Comparison of ENCODE assay signal across 8 cellular contexts in genomic region chr19:2782357-2782935, GRCh38. TPM values are rescaled to one million over a fixed set of nuclear protein-coding genes. Genes with fewer than 3 reads are reported as not detected.
DNase-seq lines count a peak whose midpoint lies in the region; ATAC-seq, FAIRE-seq and TF ChIP-seq lines count a peak whose summit lies in the region.

No MANE protein-coding gene starts in this region.

- TF ChIP-seq EP300 in A549 (IDR thresholded peaks at IDR 0.05) = no peak
- TF ChIP-seq EP300 in K562 (IDR thresholded peaks at IDR 0.05; ENCODE audit: low read length) = no peak

- peaks cover 13% of the 10 kb centered on the region for H4K20me1 ChIP-seq in K562 (replicated peaks; ENCODE audit: control insufficient read depth, insufficient read depth, low read length)

- TF ChIP-seq RAD21 in A549 (conservative IDR thresholded peaks at IDR 0.05 in 1 of 2, IDR thresholded peaks at IDR 0.05 in 1 of 2) (no peak), K562 (CRISPR knock-in tag; conservative IDR thresholded peaks at IDR 0.05 in 1 of 2, IDR thresholded peaks at IDR 0.05 in 1 of 2) (no peak)

- DNase-seq in A549 (ENCODE audit: low read depth in 1 of 2, low spot score in 1 of 2) (no peak), K562 (ENCODE audit: extremely low read depth in 1 of 4, low spot score in 3 of 4) (peak in 1 of 4 experiments; percentile 18), mesothelial cell of epicardium (ENCODE audit: low spot score in 2 of 2, unreplicated experiment in 2 of 2) (no peak), T-helper 9 cell (no peak)
- no peak for DNase-seq in activated effector memory CD4-positive, alpha-beta T cell treated with anti-CD3 and anti-CD28 coated beads, Interleukin-2, amount 50 U/mL, for 16 hours

- no peaks in the 10 kb centered on the region for H3K9me1 ChIP-seq in K562 (ENCODE audit: control insufficient read depth, insufficient read depth, low read length)

- H3K27ac ChIP-seq in A549 (peak overlapping the region; percentile 98), HUES64 (ENCODE audit: low read depth, low read length) (peak overlapping the region; percentile 49), K562 (ENCODE audit: extremely low read depth, low read depth, low read length) (peak overlapping the region; percentile 93)

- ATAC-seq in A549 (no peak), K562 (no peak), HG03039 (IDR thresholded peaks at IDR 0.05; ENCODE audit: unreplicated experiment) (no peak), GM21528 (IDR thresholded peaks at IDR 0.05; ENCODE audit: low FRiP score, unreplicated experiment) (no peak)

- H3K9ac ChIP-seq in HUES64 (ENCODE audit: low read depth, low read length) (peak overlapping the region; percentile 92), K562 (ENCODE audit: insufficient read depth in 1 of 2, low read depth in 2 of 2, low read length in 2 of 2) (peak overlapping the region; percentile 98 to 99)

- H3K9me3 Mint-ChIP-seq in mesothelial cell of epicardium = no peaks in the 10 kb centered on the region

- H3K4me1 Mint-ChIP-seq in mesothelial cell of epicardium = peaks cover 39% of the 10 kb centered on the region

- intact Hi-C loops in K562 (cut with micrococcal nuclease) = loop anchor here (1.0 kb wide), 1 partner anchor 42 kb away; the partner anchor contains the start of gene SLC39A3

- CTCF ChIA-PET in A549 (lab: Yijun Ruan, JAX) = interaction anchor here (1.1 to 1.2 kb wide), 2 partner anchors 16 to 33 kb away, joined by 3 to 5 read pairs; no protein-coding TSS in a partner anchor
- CTCF ChIA-PET in K562 (lab: Yijun Ruan, JAX; ENCODE audit: low intra/inter-chr PET ratio) = interaction anchor here (0.8 kb wide), 1 partner anchor 306 kb away, joined by 4 read pairs; the partner anchor contains the start of gene GADD45B

- peaks cover 79% of the 10 kb centered on the region for H3K79me2 ChIP-seq in K562 (ENCODE audit: control insufficient read depth, insufficient read depth, low read length)

- H3K4me1 ChIP-seq in A549 = peaks cover 17% of the 10 kb centered on the region; the same call in 2 of the 3 replicates
- 0 out of 2 replicates have a peak, but pooled peaks cover 4% of the 10 kb centered on the region for H3K4me1 ChIP-seq in HUES64 (ENCODE audit: insufficient read depth, low read length)
- H3K4me1 ChIP-seq in K562 (replicated peaks in 1 of 2; ENCODE audit: control insufficient read depth in 2 of 2, insufficient read depth in 2 of 2, low read length in 2 of 2) = peaks cover 13 to 48% of the 10 kb centered on the region in 2 experiments; a peak in 4 of 5 replicates

- in situ Hi-C loops in K562 (cut with MboI) = no loop called here

- peak overlapping the region; percentile 75; the same call in 1 of the 2 replicates for H2AFZ ChIP-seq in K562 (ENCODE audit: low read depth, low read length)

- 0% methylated on average over 9 of the region's 24 CpGs for WGBS in A549 (ENCODE audit: missing lambda C conversion rate)
- WGBS in HUES64 = 5% methylated on average over 24 of the region's 24 CpGs
- under 1% methylated on average over 24 of the region's 24 CpGs for WGBS in K562 (ENCODE audit: insufficient coverage, low coverage, missing lambda C conversion rate)

- H3K36me3 ChIP-seq in HUES64 (ENCODE audit: insufficient read depth, low read length) (peaks cover 13% of the 10 kb centered on the region), K562 (ENCODE audit: control insufficient read depth, insufficient read depth, low read length) (peaks cover 53% of the 10 kb centered on the region; the same call in 2 of the 3 replicates)

- H3K4me3 ChIP-seq in A549 (peak overlapping the region; percentile 100), HUES64 (ENCODE audit: low read length) (peak overlapping the region; percentile 96), K562 (peak overlapping the region; percentile 95)

- BruUV-seq in K562 (replicated peaks; lab: Mats Ljungman, UMichigan) = TSS peak; percentile 57

- H3K9me3 ChIP-seq in A549 = no peaks in the 10 kb centered on the region
- no peaks in the 10 kb centered on the region; the same call in 1 of the 2 replicates for H3K9me3 ChIP-seq in HUES64 (ENCODE audit: insufficient read depth, low read depth, low read length)
- no peaks in the 10 kb centered on the region for H3K9me3 ChIP-seq in K562 (replicated peaks; ENCODE audit: control insufficient read depth, insufficient read depth, low read depth, low read length)

- POLR2A ChIA-PET in A549 (lab: Yijun Ruan, JAX) = interaction anchor here (1.1 kb wide), 2 partner anchors 59 to 168 kb away, joined by 3 read pairs; no protein-coding TSS in a partner anchor
- POLR2A ChIA-PET in K562 (lab: Yijun Ruan, JAX) = interaction anchor here (0.7 to 1.3 kb wide), 3 partner anchors 8 to 60 kb away, joined by 3 to 7 read pairs (median 3); no protein-coding TSS in a partner anchor

- H3K36me3 Mint-ChIP-seq in mesothelial cell of epicardium = peaks cover 6% of the 10 kb centered on the region

- peak overlapping the region; percentile 84 for H3K4me3 Mint-ChIP-seq in mesothelial cell of epicardium

- H3K27me3 ChIP-seq in HUES64 (ENCODE audit: insufficient read depth, low read length) (no peaks in the 10 kb centered on the region), K562 (ENCODE audit: control insufficient read depth in 2 of 2, insufficient read depth in 2 of 2, low read length in 2 of 2) (no peaks in the 10 kb centered on the region)

- no peaks in the 10 kb centered on the region for H3K27me3 Mint-ChIP-seq in mesothelial cell of epicardium (ENCODE audit: low read depth)

- peak overlapping the region; percentile 94 for H3K27ac Mint-ChIP-seq in mesothelial cell of epicardium

- TF ChIP-seq POLR2A in A549 (IDR thresholded peaks at IDR 0.05; ENCODE audit: low read length) (no peak), K562 (conservative IDR thresholded peaks at IDR 0.05) (no peak)

- H3K4me2 ChIP-seq in A549 = peak overlapping the region; percentile 99
- H3K4me2 ChIP-seq in K562 (ENCODE audit: insufficient read depth, low read length) = peak overlapping the region; percentile 95

- no peak for TF ChIP-seq CTCF in A549 (IDR thresholded peaks at IDR 0.05)
- TF ChIP-seq CTCF in K562 (IDR thresholded peaks at IDR 0.05 in 2 of 3, conservative IDR thresholded peaks at IDR 0.05 in 1 of 3; ENCODE audit: insufficient read depth in 2 of 3, low read depth in 1 of 3, low read length in 3 of 3) = no peak
- TF ChIP-seq CTCF in mesothelial cell of epicardium (IDR thresholded peaks at IDR 0.05; ENCODE audit: unreplicated experiment) = no peak

- FAIRE-seq in A549 (lab: Jason Lieb, UNC) = no peak
- peak; percentile 76 for FAIRE-seq in K562 (lab: Jason Lieb, UNC)

RNA-seq across cellular contexts. Expression of gene SGTA, which starts 0.6 kb away (rescaled TPM):
- polyA plus RNA-seq in A549 (2011; rRNA removed) (39.1 and 44.4 TPM in 2 replicates), A549 (2017; fragmentation: RNase III; extraction: RNeasy Plus Mini Kit Qiagen cat#74134 plus additional on column Dnase treatment) (47.6 to 51.6 TPM (median 48.0 TPM) in 3 replicates), K562 (2011; rRNA removed) (44.5 and 67.3 TPM in 2 replicates), K562 (2014; fragmentation: Illumina TruSeq; extraction: Trizol) (72.3 and 101 TPM in 2 replicates), K562 (2014; fragmentation: Nextera tagmentation; extraction: Ambion mirVana) (1 to 10 TPM; 1.4 to 4.8 TPM), K562 (2014; rRNA removed) (87.3 and 89.9 TPM in 2 replicates)
- 103 and 122 TPM in 2 replicates for polyA plus RNA-seq in A549 (2012; cell fraction: cytosol; rRNA removed)
- 120 and 137 TPM in 2 replicates for polyA plus RNA-seq in A549 (2012; cell fraction: nucleus; rRNA removed)
- 20.4 and 23.9 TPM in 2 replicates for polyA minus RNA-seq in A549 (2011; rRNA and poly(A)+ RNA removed)
- 73.8 TPM for polyA plus RNA-seq in HUES64 (2013, experiment 1 of 2)
- polyA plus RNA-seq in HUES64 (2013, experiment 2 of 2) = 69.1 TPM
- total RNA-seq in K562 (2011; cell fraction: chromatin; rRNA removed; ENCODE audit: low replicate concordance) = 53.5 and 114 TPM in 2 replicates
- 73.2 and 78.7 TPM in 2 replicates for total RNA-seq in K562 (2011; cell fraction: nucleolus; rRNA removed)
- 57.0 and 59.8 TPM in 2 replicates for total RNA-seq in K562 (2011; cell fraction: nucleoplasm; rRNA removed)
- total RNA-seq in K562 (2014; rRNA removed) (73.2 and 106 TPM in 2 replicates), K562 (2014; rRNA removed; fragmentation: Illumina TruSeq; extraction: Trizol) (16.2 and 18.1 TPM in 2 replicates), K562 (2015; rRNA removed; fragmentation: Illumina TruSeq; extraction: Trizol) (49.9 and 50.8 TPM in 2 replicates), K562 (2021) (106 and 110 TPM in 2 replicates), mesothelial cell of epicardium (58.2 to 64.0 TPM (median 61.3 TPM) in 3 replicates)
- polyA plus RNA-seq in K562 (2011; cell fraction: cytosol; rRNA removed) = 73.0 and 146 TPM in 2 replicates
- polyA plus RNA-seq in K562 (2011; cell fraction: nucleus; rRNA removed) = 65.8 and 104 TPM in 2 replicates
- polyA plus RNA-seq in K562 (2012) = 77.3 and 87.1 TPM in 2 replicates
- polyA minus RNA-seq in K562 (2011; rRNA and poly(A)+ RNA removed) = 10.3 and 19.1 TPM in 2 replicates
- polyA minus RNA-seq in K562 (2011; cell fraction: cytosol; rRNA and poly(A)+ RNA removed) = 38.4 and 40.7 TPM in 2 replicates
- 17.5 and 20.0 TPM in 2 replicates for polyA minus RNA-seq in K562 (2011; cell fraction: nucleus; rRNA and poly(A)+ RNA removed)

RNA-seq across cellular contexts. Expression of gene THOP1, which starts 2.9 kb away (rescaled TPM):
- polyA plus RNA-seq in A549 (2011; rRNA removed) (43.5 and 46.7 TPM in 2 replicates), A549 (2017; fragmentation: RNase III; extraction: RNeasy Plus Mini Kit Qiagen cat#74134 plus additional on column Dnase treatment) (87.7 to 90.5 TPM (median 89.9 TPM) in 3 replicates), K562 (2011; rRNA removed) (96.1 and 122 TPM in 2 replicates), K562 (2014; fragmentation: Illumina TruSeq; extraction: Trizol) (77.3 and 106 TPM in 2 replicates), K562 (2014; fragmentation: Nextera tagmentation; extraction: Ambion mirVana) (1 to 10 TPM; 1.3 to 2.0 TPM), K562 (2014; rRNA removed) (174 and 181 TPM in 2 replicates)
- 150 and 176 TPM in 2 replicates for polyA plus RNA-seq in A549 (2012; cell fraction: cytosol; rRNA removed)
- 260 and 359 TPM in 2 replicates for polyA plus RNA-seq in A549 (2012; cell fraction: nucleus; rRNA removed)
- 51.0 and 51.2 TPM in 2 replicates for polyA minus RNA-seq in A549 (2011; rRNA and poly(A)+ RNA removed)
- polyA plus RNA-seq in HUES64 (2013, experiment 1 of 2) = 95.4 TPM
- polyA plus RNA-seq in HUES64 (2013, experiment 2 of 2) = 73.7 TPM
- total RNA-seq in K562 (2011; cell fraction: chromatin; rRNA removed; ENCODE audit: low replicate concordance) = 161 and 433 TPM in 2 replicates
- total RNA-seq in K562 (2011; cell fraction: nucleolus; rRNA removed) = 163 and 178 TPM in 2 replicates
- total RNA-seq in K562 (2011; cell fraction: nucleoplasm; rRNA removed) = 128 and 148 TPM in 2 replicates
- total RNA-seq in K562 (2014; rRNA removed) (255 and 325 TPM in 2 replicates), K562 (2014; rRNA removed; fragmentation: Illumina TruSeq; extraction: Trizol) (43.6 and 58.2 TPM in 2 replicates), K562 (2015; rRNA removed; fragmentation: Illumina TruSeq; extraction: Trizol) (97.6 and 106 TPM in 2 replicates), K562 (2021) (193 and 203 TPM in 2 replicates), mesothelial cell of epicardium (74.1 to 80.8 TPM (median 79.5 TPM) in 3 replicates)
- 93.4 and 185 TPM in 2 replicates for polyA plus RNA-seq in K562 (2011; cell fraction: cytosol; rRNA removed)
- 299 and 377 TPM in 2 replicates for polyA plus RNA-seq in K562 (2011; cell fraction: nucleus; rRNA removed)
- 128 and 152 TPM in 2 replicates for polyA plus RNA-seq in K562 (2012)
- polyA minus RNA-seq in K562 (2011; rRNA and poly(A)+ RNA removed) = 65.6 and 91.6 TPM in 2 replicates
- polyA minus RNA-seq in K562 (2011; cell fraction: cytosol; rRNA and poly(A)+ RNA removed) = 90.0 and 90.6 TPM in 2 replicates
- 35.1 and 68.2 TPM in 2 replicates for polyA minus RNA-seq in K562 (2011; cell fraction: nucleus; rRNA and poly(A)+ RNA removed)

RNA-seq across cellular contexts. Expression of gene ZNF554, which starts 37.2 kb away (rescaled TPM):
- polyA plus RNA-seq in A549 (2011; rRNA removed) (0.54 and 0.75 TPM in 2 replicates), A549 (2017; fragmentation: RNase III; extraction: RNeasy Plus Mini Kit Qiagen cat#74134 plus additional on column Dnase treatment) (0.33 to 0.65 TPM (median 0.63 TPM) in 3 replicates), K562 (2011; rRNA removed) (1.3 and 1.5 TPM in 2 replicates), K562 (2014; fragmentation: Illumina TruSeq; extraction: Trizol) (0.89 and 1.0 TPM in 2 replicates), K562 (2014; fragmentation: Nextera tagmentation; extraction: Ambion mirVana) (under 1 TPM; 0.07 to 0.31 TPM), K562 (2014; rRNA removed) (1.1 and 1.4 TPM in 2 replicates)
- 0.11 and 0.13 TPM in 2 replicates for polyA plus RNA-seq in A549 (2012; cell fraction: cytosol; rRNA removed)
- polyA plus RNA-seq in A549 (2012; cell fraction: nucleus; rRNA removed) = 0.22 and 0.45 TPM in 2 replicates
- polyA minus RNA-seq in A549 (2011; rRNA and poly(A)+ RNA removed) = 0.70 and 0.78 TPM in 2 replicates
- polyA plus RNA-seq in HUES64 (2013, experiment 1 of 2) = 2.6 TPM
- polyA plus RNA-seq in HUES64 (2013, experiment 2 of 2) = 3.7 TPM
- 3.7 and 5.4 TPM in 2 replicates for total RNA-seq in K562 (2011; cell fraction: chromatin; rRNA removed; ENCODE audit: low replicate concordance)
- 2.8 and 2.9 TPM in 2 replicates for total RNA-seq in K562 (2011; cell fraction: nucleolus; rRNA removed)
- total RNA-seq in K562 (2011; cell fraction: nucleoplasm; rRNA removed) = 3.2 and 4.7 TPM in 2 replicates
- total RNA-seq in K562 (2014; rRNA removed) (1.2 and 1.5 TPM in 2 replicates), K562 (2014; rRNA removed; fragmentation: Illumina TruSeq; extraction: Trizol) (1.0 and 1.4 TPM in 2 replicates), K562 (2015; rRNA removed; fragmentation: Illumina TruSeq; extraction: Trizol) (1.1 and 1.3 TPM in 2 replicates), K562 (2021) (1.3 and 1.8 TPM in 2 replicates), mesothelial cell of epicardium (12.6 to 13.3 TPM (median 13.2 TPM) in 3 replicates)
- 0.78 and 1.0 TPM in 2 replicates for polyA plus RNA-seq in K562 (2011; cell fraction: cytosol; rRNA removed)
- 1.5 and 2.0 TPM in 2 replicates for polyA plus RNA-seq in K562 (2011; cell fraction: nucleus; rRNA removed)
- 0.64 and 1.4 TPM in 2 replicates for polyA plus RNA-seq in K562 (2012)
- 2.5 and 3.2 TPM in 2 replicates for polyA minus RNA-seq in K562 (2011; rRNA and poly(A)+ RNA removed)
- 0.64 and 1.5 TPM in 2 replicates for polyA minus RNA-seq in K562 (2011; cell fraction: cytosol; rRNA and poly(A)+ RNA removed)
- 0.81 and 1.3 TPM in 2 replicates for polyA minus RNA-seq in K562 (2011; cell fraction: nucleus; rRNA and poly(A)+ RNA removed)

RNA-seq across cellular contexts. Expression of gene SLC39A3, which starts 42.6 kb away (rescaled TPM):
- polyA plus RNA-seq in A549 (2011; rRNA removed) (29.6 and 38.1 TPM in 2 replicates), A549 (2017; fragmentation: RNase III; extraction: RNeasy Plus Mini Kit Qiagen cat#74134 plus additional on column Dnase treatment) (25.0 to 28.3 TPM (median 26.5 TPM) in 3 replicates), K562 (2011; rRNA removed) (127 and 145 TPM in 2 replicates), K562 (2014; fragmentation: Illumina TruSeq; extraction: Trizol) (215 and 268 TPM in 2 replicates), K562 (2014; fragmentation: Nextera tagmentation; extraction: Ambion mirVana) (1 to 10 TPM; 2.3 to 3.6 TPM), K562 (2014; rRNA removed) (165 and 173 TPM in 2 replicates)
- polyA plus RNA-seq in A549 (2012; cell fraction: cytosol; rRNA removed) = 57.1 and 63.2 TPM in 2 replicates
- 45.5 and 47.7 TPM in 2 replicates for polyA plus RNA-seq in A549 (2012; cell fraction: nucleus; rRNA removed)
- 28.8 and 29.5 TPM in 2 replicates for polyA minus RNA-seq in A549 (2011; rRNA and poly(A)+ RNA removed)
- polyA plus RNA-seq in HUES64 (2013, experiment 1 of 2) = 23.5 TPM
- 23.5 TPM for polyA plus RNA-seq in HUES64 (2013, experiment 2 of 2)
- 117 and 251 TPM in 2 replicates for total RNA-seq in K562 (2011; cell fraction: chromatin; rRNA removed; ENCODE audit: low replicate concordance)
- 298 and 302 TPM in 2 replicates for total RNA-seq in K562 (2011; cell fraction: nucleolus; rRNA removed)
- total RNA-seq in K562 (2011; cell fraction: nucleoplasm; rRNA removed) = 179 and 217 TPM in 2 replicates
- total RNA-seq in K562 (2014; rRNA removed) (161 and 172 TPM in 2 replicates), K562 (2014; rRNA removed; fragmentation: Illumina TruSeq; extraction: Trizol) (58.6 and 93.5 TPM in 2 replicates), K562 (2015; rRNA removed; fragmentation: Illumina TruSeq; extraction: Trizol) (87.1 and 91.3 TPM in 2 replicates), K562 (2021) (149 and 152 TPM in 2 replicates), mesothelial cell of epicardium (27.5 to 29.7 TPM (median 28.8 TPM) in 3 replicates)
- 193 and 267 TPM in 2 replicates for polyA plus RNA-seq in K562 (2011; cell fraction: cytosol; rRNA removed)
- 120 and 140 TPM in 2 replicates for polyA plus RNA-seq in K562 (2011; cell fraction: nucleus; rRNA removed)
- polyA plus RNA-seq in K562 (2012) = 107 and 221 TPM in 2 replicates
- 62.5 and 83.9 TPM in 2 replicates for polyA minus RNA-seq in K562 (2011; rRNA and poly(A)+ RNA removed)
- 76.8 and 77.8 TPM in 2 replicates for polyA minus RNA-seq in K562 (2011; cell fraction: cytosol; rRNA and poly(A)+ RNA removed)
- polyA minus RNA-seq in K562 (2011; cell fraction: nucleus; rRNA and poly(A)+ RNA removed) = 36.1 and 44.7 TPM in 2 replicates

RNA-seq across cellular contexts. Expression of gene ZNF555, which starts 58.8 kb away (rescaled TPM):
- polyA plus RNA-seq in A549 (2011; rRNA removed) (2.3 and 3.7 TPM in 2 replicates), A549 (2017; fragmentation: RNase III; extraction: RNeasy Plus Mini Kit Qiagen cat#74134 plus additional on column Dnase treatment) (1.4 to 1.7 TPM (median 1.5 TPM) in 3 replicates), K562 (2011; rRNA removed) (6.7 and 7.5 TPM in 2 replicates), K562 (2014; fragmentation: Illumina TruSeq; extraction: Trizol) (4.6 and 5.4 TPM in 2 replicates), K562 (2014; fragmentation: Nextera tagmentation; extraction: Ambion mirVana) (1 to 10 TPM; 4.4 to 6.1 TPM), K562 (2014; rRNA removed) (3.0 and 3.4 TPM in 2 replicates)
- 0.52 TPM in 2 replicates for polyA plus RNA-seq in A549 (2012; cell fraction: cytosol; rRNA removed)
- polyA plus RNA-seq in A549 (2012; cell fraction: nucleus; rRNA removed) = 0.28 and 0.42 TPM in 2 replicates
- 2.7 and 4.0 TPM in 2 replicates for polyA minus RNA-seq in A549 (2011; rRNA and poly(A)+ RNA removed)
- polyA plus RNA-seq in HUES64 (2013, experiment 1 of 2) = 3.2 TPM
- 4.4 TPM for polyA plus RNA-seq in HUES64 (2013, experiment 2 of 2)
- total RNA-seq in K562 (2011; cell fraction: chromatin; rRNA removed; ENCODE audit: low replicate concordance) = 9.7 and 21.8 TPM in 2 replicates
- 3.2 and 3.6 TPM in 2 replicates for total RNA-seq in K562 (2011; cell fraction: nucleolus; rRNA removed)
- 4.7 and 5.1 TPM in 2 replicates for total RNA-seq in K562 (2011; cell fraction: nucleoplasm; rRNA removed)
- total RNA-seq in K562 (2014; rRNA removed) (2.0 TPM in 2 replicates), K562 (2014; rRNA removed; fragmentation: Illumina TruSeq; extraction: Trizol) (6.0 and 6.8 TPM in 2 replicates), K562 (2015; rRNA removed; fragmentation: Illumina TruSeq; extraction: Trizol) (3.2 and 3.6 TPM in 2 replicates), K562 (2021) (4.0 and 5.4 TPM in 2 replicates), mesothelial cell of epicardium (10.6 to 12.9 TPM (median 10.6 TPM) in 3 replicates)
- polyA plus RNA-seq in K562 (2011; cell fraction: cytosol; rRNA removed) = 1.5 and 3.4 TPM in 2 replicates
- polyA plus RNA-seq in K562 (2011; cell fraction: nucleus; rRNA removed) = 3.6 and 6.2 TPM in 2 replicates
- polyA plus RNA-seq in K562 (2012) = 2.5 and 3.1 TPM in 2 replicates
- 15.0 and 23.3 TPM in 2 replicates for polyA minus RNA-seq in K562 (2011; rRNA and poly(A)+ RNA removed)
- polyA minus RNA-seq in K562 (2011; cell fraction: cytosol; rRNA and poly(A)+ RNA removed) = 3.5 and 4.8 TPM in 2 replicates
- 1.6 and 6.4 TPM in 2 replicates for polyA minus RNA-seq in K562 (2011; cell fraction: nucleus; rRNA and poly(A)+ RNA removed)

Comparison
In these comparisons a context has a peak if more than half of its experiments do, and no peak if none do; other contexts are left out.
1. Of the 35 proteins assayed by ChIP-seq in both K562 and A549: peak only in K562: HDAC2 and ZFP36; only in A549: none; in both: KDM1A; in neither: 31; mixed calls (peak in some experiments, not most) for 1.